ENCODE assay signal across 8 cellular contexts in the genomic region with DNA sequence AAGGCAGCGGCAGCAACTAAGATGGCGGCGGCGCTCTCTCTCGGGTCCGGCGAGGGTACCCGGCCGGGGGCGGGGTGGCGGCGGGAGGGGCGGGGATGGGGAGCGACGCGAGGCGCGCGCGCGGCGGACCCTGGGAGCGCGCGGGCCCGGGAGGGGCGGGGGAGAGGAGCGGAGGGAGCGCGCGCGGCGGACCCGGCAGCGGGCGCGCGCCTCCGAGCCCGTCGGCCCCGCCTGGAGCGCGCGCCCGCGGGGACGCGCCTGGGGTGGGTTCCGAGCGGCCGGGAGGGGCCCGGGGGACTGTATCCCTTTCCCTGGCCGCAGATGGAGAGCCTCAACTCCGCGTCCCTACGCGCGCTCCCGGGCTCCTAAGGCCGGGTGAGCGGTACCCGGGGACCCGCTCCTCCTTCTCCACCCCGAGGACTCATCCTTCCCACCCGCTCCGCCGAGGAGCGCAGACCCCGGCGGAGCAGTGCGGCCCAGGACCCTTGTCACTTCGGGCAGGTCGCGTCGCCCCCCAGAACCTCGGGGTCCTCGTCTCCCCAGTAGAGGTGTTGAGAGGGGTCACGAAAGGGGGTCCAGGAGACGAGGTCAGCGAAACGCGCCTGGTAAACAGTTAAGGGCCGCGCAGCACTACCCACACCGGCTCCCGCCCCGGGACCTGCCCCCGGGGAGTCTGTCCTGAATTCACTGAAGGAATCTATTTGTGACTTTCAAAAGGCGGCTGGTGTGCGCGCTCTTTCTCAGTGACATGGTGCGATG. TPM values are rescaled to one million over a fixed set of nuclear protein-coding genes. Genes with fewer than 3 reads are reported as not detected.
DNase-seq lines count a peak whose midpoint lies in the region; ATAC-seq and TF ChIP-seq lines count a peak whose summit lies in the region.

A gene (minus strand): TSS at position 23 of the 759 bp plus-strand sequence. CDS start 232 bp downstream, outside the sequence.

- no peaks in the 10 kb centered on the region for H3K9me3 ChIP-seq in BLaER1 treated with 17β-estradiol and CSF1 and Interleukin-3, amounts not matched to agents 10 nM and 100 nM (replicated peaks in 1 of 11)
- no peaks in the 10 kb centered on the region for H3K9me3 ChIP-seq in RWPE2 (ENCODE audit: severe bottlenecking)

- peaks cover 27% of the 10 kb centered on the region for H3K4me1 Mint-ChIP-seq in nephron

- H3K4me3 ChIP-seq in BLaER1 treated with 17β-estradiol and CSF1 and Interleukin-3, amounts not matched to agents 10 nM and 100 nM = peak within 1 kb of the TSS; percentile 92 to 100 (median 99)
- H3K4me3 ChIP-seq in RWPE2 (ENCODE audit: severe bottlenecking) = peak within 1 kb of the TSS; percentile 95
- H3K4me3 ChIP-seq in fibroblast of the aortic adventitia (ENCODE audit: low read depth, low read length) = peak within 1 kb of the TSS; percentile 92

- peak within 1 kb of the TSS; percentile 83 to 95 (median 93) for H3K9ac ChIP-seq in BLaER1 treated with 17β-estradiol and CSF1 and Interleukin-3, amounts not matched to agents 10 nM and 100 nM

- H3K27me3 ChIP-seq in BLaER1 treated with 17β-estradiol and CSF1 and Interleukin-3, amounts not matched to agents 10 nM and 100 nM = no peaks in the 10 kb centered on the region
- no peaks in the 10 kb centered on the region for H3K27me3 ChIP-seq in RWPE2 (ENCODE audit: insufficient read depth, poor library complexity, severe bottlenecking)

- H3K9me3 Mint-ChIP-seq in nephron = no peaks in the 10 kb centered on the region

- H3K27ac ChIP-seq in BLaER1 treated with 17β-estradiol and CSF1 and Interleukin-3, amounts not matched to agents 10 nM and 100 nM = peak within 1 kb of the TSS; percentile 49 to 91 (median 87); a peak in 21 of 22 replicates
- H3K27ac ChIP-seq in RWPE2 (ENCODE audit: poor library complexity, severe bottlenecking) = peak within 1 kb of the TSS; percentile 92

- H3K27me3 Mint-ChIP-seq in nephron (ENCODE audit: low read depth) = peaks cover 6% of the 10 kb centered on the region

- peak within 1 kb of the TSS; percentile 91 to 99 (median 96) for H3K4me2 ChIP-seq in BLaER1 treated with 17β-estradiol and CSF1 and Interleukin-3, amounts not matched to agents 10 nM and 100 nM

- TF ChIP-seq EP300 in Ishikawa (IDR thresholded peaks at IDR 0.05; ENCODE audit: borderline replicate concordance) = no peak

- H3K4me3 Mint-ChIP-seq in nephron = peak within 1 kb of the TSS; percentile 92 to 96 (median 92)

- TF ChIP-seq CTCF in RWPE2 (IDR thresholded peaks at IDR 0.05; ENCODE audit: poor library complexity, severe bottlenecking) = no peak
- TF ChIP-seq CTCF in fibroblast of the aortic adventitia (IDR thresholded peaks at IDR 0.05; ENCODE audit: insufficient read depth, low read length) = no peak
- TF ChIP-seq CTCF in nephron (IDR thresholded peaks at IDR 0.05; ENCODE audit: unreplicated experiment in 3 of 3) = no peak

- TF ChIP-seq RAD21 in Ishikawa (IDR thresholded peaks at IDR 0.05; ENCODE audit: low read depth) = no peak

- peak within 1 kb of the TSS; percentile 73 to 87 (median 84) for H3K27ac Mint-ChIP-seq in nephron

- peak; percentile 52 for ATAC-seq in GM19467 (IDR thresholded peaks at IDR 0.05; ENCODE audit: unreplicated experiment)
- peak; percentile 31 for ATAC-seq in RWPE2 (ENCODE audit: low read depth)

- H3K4me1 ChIP-seq in BLaER1 treated with 17β-estradiol and CSF1 and Interleukin-3, amounts not matched to agents 10 nM and 100 nM = peaks cover 43 to 56% (median 48%) of the 10 kb centered on the region in 10 experiments
- peaks cover 40% of the 10 kb centered on the region for H3K4me1 ChIP-seq in RWPE2 (ENCODE audit: insufficient read depth, poor library complexity, severe bottlenecking)

- H3K36me3 ChIP-seq in BLaER1 treated with 17β-estradiol and CSF1 and Interleukin-3, amounts not matched to agents 10 nM and 100 nM = peaks cover 0 to 7% (median 0%) of the 10 kb centered on the region in 11 experiments; a peak in 3 of 22 replicates
- H3K36me3 ChIP-seq in RWPE2 (ENCODE audit: low read depth) = peaks cover 6% of the 10 kb centered on the region

- peaks cover 3% of the 10 kb centered on the region for H3K36me3 Mint-ChIP-seq in nephron (ENCODE audit: low read depth)

- peaks cover 5 to 38% (median 33%) of the 10 kb centered on the region in 11 experiments; a peak in 19 of 22 replicates for H4K20me1 ChIP-seq in BLaER1 treated with 17β-estradiol and CSF1 and Interleukin-3, amounts not matched to agents 10 nM and 100 nM

- DNase-seq in RWPE2 (ENCODE audit: low spot score) = peak; percentile 91
- DNase-seq in activated effector memory CD4-positive, alpha-beta T cell treated with Interleukin-2 at 50 U/mL for 16 hours = peak; percentile 88
- DNase-seq in fibroblast of the aortic adventitia (ENCODE audit: low read depth) = peak; percentile 75
- peak; percentile 86 for DNase-seq in stimulated activated naive CD4-positive, alpha-beta T cell treated with Interleukin-2 at 50 U/mL for 16 hours (lab: John Stamatoyannopoulos, UW)

TF ChIP-seq in Ishikawa, 13 proteins besides CTCF, POLR2A, EP300 and RAD21:
- no peak for TF ChIP-seq EGR1 (IDR thresholded peaks at IDR 0.05)
- TF ChIP-seq CREB1 (IDR thresholded peaks at IDR 0.05; ENCODE audit: low read depth) = no peak
- TF ChIP-seq CEBPB (IDR thresholded peaks at IDR 0.05) = no peak
- TF ChIP-seq, protein P1, sequence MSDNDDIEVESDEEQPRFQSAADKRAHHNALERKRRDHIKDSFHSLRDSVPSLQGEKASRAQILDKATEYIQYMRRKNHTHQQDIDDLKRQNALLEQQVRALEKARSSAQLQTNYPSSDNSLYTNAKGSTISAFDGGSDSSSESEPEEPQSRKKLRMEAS (IDR thresholded peaks at IDR 0.05) = peak; percentile 34; the same call in 1 of the 2 replicates
- TF ChIP-seq, protein P2, sequence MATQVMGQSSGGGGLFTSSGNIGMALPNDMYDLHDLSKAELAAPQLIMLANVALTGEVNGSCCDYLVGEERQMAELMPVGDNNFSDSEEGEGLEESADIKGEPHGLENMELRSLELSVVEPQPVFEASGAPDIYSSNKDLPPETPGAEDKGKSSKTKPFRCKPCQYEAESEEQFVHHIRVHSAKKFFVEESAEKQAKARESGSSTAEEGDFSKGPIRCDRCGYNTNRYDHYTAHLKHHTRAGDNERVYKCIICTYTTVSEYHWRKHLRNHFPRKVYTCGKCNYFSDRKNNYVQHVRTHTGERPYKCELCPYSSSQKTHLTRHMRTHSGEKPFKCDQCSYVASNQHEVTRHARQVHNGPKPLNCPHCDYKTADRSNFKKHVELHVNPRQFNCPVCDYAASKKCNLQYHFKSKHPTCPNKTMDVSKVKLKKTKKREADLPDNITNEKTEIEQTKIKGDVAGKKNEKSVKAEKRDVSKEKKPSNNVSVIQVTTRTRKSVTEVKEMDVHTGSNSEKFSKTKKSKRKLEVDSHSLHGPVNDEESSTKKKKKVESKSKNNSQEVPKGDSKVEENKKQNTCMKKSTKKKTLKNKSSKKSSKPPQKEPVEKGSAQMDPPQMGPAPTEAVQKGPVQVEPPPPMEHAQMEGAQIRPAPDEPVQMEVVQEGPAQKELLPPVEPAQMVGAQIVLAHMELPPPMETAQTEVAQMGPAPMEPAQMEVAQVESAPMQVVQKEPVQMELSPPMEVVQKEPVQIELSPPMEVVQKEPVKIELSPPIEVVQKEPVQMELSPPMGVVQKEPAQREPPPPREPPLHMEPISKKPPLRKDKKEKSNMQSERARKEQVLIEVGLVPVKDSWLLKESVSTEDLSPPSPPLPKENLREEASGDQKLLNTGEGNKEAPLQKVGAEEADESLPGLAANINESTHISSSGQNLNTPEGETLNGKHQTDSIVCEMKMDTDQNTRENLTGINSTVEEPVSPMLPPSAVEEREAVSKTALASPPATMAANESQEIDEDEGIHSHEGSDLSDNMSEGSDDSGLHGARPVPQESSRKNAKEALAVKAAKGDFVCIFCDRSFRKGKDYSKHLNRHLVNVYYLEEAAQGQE (IDR thresholded peaks at IDR 0.05; ENCODE audit: low read depth) = no peak
- TF ChIP-seq, protein P3, sequence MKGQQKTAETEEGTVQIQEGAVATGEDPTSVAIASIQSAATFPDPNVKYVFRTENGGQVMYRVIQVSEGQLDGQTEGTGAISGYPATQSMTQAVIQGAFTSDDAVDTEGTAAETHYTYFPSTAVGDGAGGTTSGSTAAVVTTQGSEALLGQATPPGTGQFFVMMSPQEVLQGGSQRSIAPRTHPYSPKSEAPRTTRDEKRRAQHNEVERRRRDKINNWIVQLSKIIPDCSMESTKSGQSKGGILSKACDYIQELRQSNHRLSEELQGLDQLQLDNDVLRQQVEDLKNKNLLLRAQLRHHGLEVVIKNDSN (IDR thresholded peaks at IDR 0.05) = no peak
- TF ChIP-seq YY1 (IDR thresholded peaks at IDR 0.05; ENCODE audit: low read depth) = peak; percentile 95
- TF ChIP-seq ZBTB7A (IDR thresholded peaks at IDR 0.05; ENCODE audit: low read depth) = peak; percentile 91
- TF ChIP-seq TCF12 (IDR thresholded peaks at IDR 0.05; ENCODE audit: low read depth) = no peak
- TF ChIP-seq TAF1 (IDR thresholded peaks at IDR 0.05; ENCODE audit: low read depth) = peak; percentile 64; the same call in 1 of the 2 replicates
- TF ChIP-seq NFIC (IDR thresholded peaks at IDR 0.05) = no peak
- TF ChIP-seq FOXM1 (IDR thresholded peaks at IDR 0.05; ENCODE audit: borderline replicate concordance, low read depth) = no peak

RNA-seq across cellular contexts. Expression of the gene that starts here (rescaled TPM):
- total RNA-seq in fibroblast of the aortic adventitia (ENCODE audit: low replicate concordance) = 53.0 and 61.5 TPM in 2 replicates

Comparison
In these comparisons a context has a peak if more than half of its experiments do, and no peak if none do; other contexts are left out.
1. Peak in every context shown above with its lines: DNase-seq, ATAC-seq, H3K4me3 ChIP-seq and H3K27ac ChIP-seq.